In genomic region chr17:29648005-29648404, GRCh38 we compare ENCODE assay signal across 18 cellular contexts. TPM values are rescaled to one million over a fixed set of nuclear protein-coding genes. Genes with fewer than 3 reads are reported as not detected.
DNase-seq lines count a peak whose midpoint lies in the region; ATAC-seq, FAIRE-seq and TF ChIP-seq lines count a peak whose summit lies in the region.
"Had no signal": no experiment of that assay in that cellular context is flagged by ENCODE, and none has a peak within 500 bp of the region (broad histone marks: within the 10 kb centered on the region; RNA-seq: fewer than 3 reads in every experiment).

No MANE protein-coding gene starts in this region.

- DNase-seq in activated naive CD8-positive, alpha-beta T cell treated with anti-CD3 and anti-CD28 coated beads, Interleukin-2, amount 50 U/mL, for 24 hours: no peak
- DNase-seq in activated B cell treated with CpG ODN at 0.5 μM for 24 hours (no peak), trophoblast cell (peak; percentile 50 to 54), H54 (ENCODE audit: insufficient read length, low spot score) (no peak)
- no peak for DNase-seq in stimulated activated naive B cell treated with anti-CD40 and anti-IgM and Interleukin-4, amounts not matched to agents 10 μg/mL and 1 μg/mL and 100 μg/mL, for 72 hours
- DNase-seq in effector memory CD4-positive, alpha-beta T cell: no peak
- DNase-seq: ACHN, DMS79, IMR-90, Karpas-422, NCI-H1417 treated with DMSO at 0.1 percent for 48 hours, NCI-H187 treated with DMSO at 0.1 percent for 48 hours, NCI-H2227 treated with DMSO at 0.1 percent for 48 hours, NCI-H524 treated with DMSO at 0.1 percent for 48 hours had no signal

- POLR2A ChIA-PET in activated B cell treated with CpG ODN at 0.5 μM for 24 hours (lab: Charles Lee): interaction anchor here (0.8 to 1.1 kb wide), 2 partner anchors 9 to 113 kb away, joined by 4 to 7 read pairs; no protein-coding TSS in a partner anchor

- H3K36me3 Mint-ChIP-seq in activated naive CD8-positive, alpha-beta T cell: peaks cover 7% of the 10 kb centered on the region
- H3K36me3 Mint-ChIP-seq in activated naive CD8-positive, alpha-beta T cell treated with anti-CD3 and anti-CD28 coated beads, Interleukin-2, amount 50 U/mL, for 24 hours (ENCODE audit: low read depth): peaks cover 25% of the 10 kb centered on the region
- H3K36me3 Mint-ChIP-seq in activated B cell treated with CpG ODN at 0.5 μM for 24 hours (ENCODE audit: low read depth): peaks cover 69% of the 10 kb centered on the region
- peaks cover 22 to 59% of the 10 kb centered on the region in 2 donors for H3K36me3 Mint-ChIP-seq in stimulated activated naive B cell treated with anti-CD40 and anti-IgM and Interleukin-4, amounts not matched to agents 10 μg/mL and 1 μg/mL and 100 μg/mL, for 72 hours

- H3K18ac ChIP-seq in trophoblast cell (ENCODE audit: low read length): no peak overlapping the region

- no peak overlapping the region for H2BK120ac ChIP-seq in trophoblast cell (ENCODE audit: insufficient read depth, low read length, poor library complexity)

- H3K9ac ChIP-seq in trophoblast cell (ENCODE audit: low read length): no peak overlapping the region

- H3K23ac ChIP-seq in trophoblast cell (ENCODE audit: low read length): no peak overlapping the region

- H2AK5ac ChIP-seq in trophoblast cell (ENCODE audit: low read length): no peak overlapping the region

- no peak for ATAC-seq in activated naive CD8-positive, alpha-beta T cell treated with anti-CD3 and anti-CD28 coated beads, Interleukin-2, amount 50 U/mL, for 24 hours
- no peak for ATAC-seq in activated B cell treated with CpG ODN at 0.5 μM for 24 hours (ENCODE audit: low read depth)
- ATAC-seq in stimulated activated naive B cell treated with anti-CD40 and anti-IgM and Interleukin-4, amounts not matched to agents 10 μg/mL and 1 μg/mL and 100 μg/mL, for 72 hours (replicated peaks): no peak

- H3K14ac ChIP-seq in trophoblast cell (ENCODE audit: low read length): no peak overlapping the region

- H3K4me3 ChIP-seq in trophoblast cell (ENCODE audit: low read depth, low read length): no peak overlapping the region
- no peak overlapping the region for H3K4me3 ChIP-seq in effector memory CD4-positive, alpha-beta T cell (ENCODE audit: insufficient read depth, low read depth, low read length, poor library complexity, severe bottlenecking)
- H3K4me3 ChIP-seq: HAP-1 had no signal

- no peaks in the 10 kb centered on the region for H3K79me2 ChIP-seq in trophoblast cell (ENCODE audit: control insufficient read depth, insufficient read depth, low read length, poor library complexity)

- no peak overlapping the region for H4K8ac ChIP-seq in trophoblast cell (ENCODE audit: low read depth, low read length)

- H2BK12ac ChIP-seq in trophoblast cell (ENCODE audit: low read length): no peak overlapping the region

- WGBS in trophoblast cell (ENCODE audit: extremely low coverage, insufficient coverage, insufficient read length): no CpG with 5 or more reads among the region's 5 CpGs

- no peak overlapping the region for H2BK5ac ChIP-seq in trophoblast cell (ENCODE audit: low read depth, low read length, poor library complexity)

- H3K9me3 ChIP-seq in trophoblast cell (ENCODE audit: insufficient read depth, low read depth, low read length): no peaks in the 10 kb centered on the region
- no peaks in the 10 kb centered on the region for H3K9me3 ChIP-seq in effector memory CD4-positive, alpha-beta T cell (ENCODE audit: control insufficient read depth, low read length)
- H3K9me3 ChIP-seq: HAP-1 had no signal

- H3K27ac ChIP-seq in trophoblast cell (ENCODE audit: low read depth, low read length): no peak overlapping the region
- H3K27ac ChIP-seq in effector memory CD4-positive, alpha-beta T cell (ENCODE audit: insufficient read depth, low read length, poor library complexity, severe bottlenecking): no peak overlapping the region
- H3K27ac ChIP-seq: C4-2B had no signal

- no peak for TF ChIP-seq CTCF in activated B cell treated with CpG ODN at 0.5 μM for 24 hours (IDR thresholded peaks at IDR 0.05)

- peaks cover 3 to 5% of the 10 kb centered on the region in 2 experiments for H3K4me1 ChIP-seq in trophoblast cell (ENCODE audit: control insufficient read depth in 1 of 2, insufficient read depth in 2 of 2, low read length in 2 of 2)
- H3K4me1 ChIP-seq in effector memory CD4-positive, alpha-beta T cell (ENCODE audit: control insufficient read depth, insufficient read depth, low read length, poor library complexity, severe bottlenecking): no peaks in the 10 kb centered on the region
- H3K4me1 ChIP-seq: HAP-1 had no signal

- H4K91ac ChIP-seq in trophoblast cell (ENCODE audit: low read depth, low read length): no peak overlapping the region

- H4K12ac ChIP-seq in trophoblast cell (ENCODE audit: low read depth, low read length): no peak overlapping the region

- CTCF ChIA-PET in activated B cell treated with CpG ODN at 0.5 μM for 24 hours (lab: Charles Lee): interaction anchor here (1.0 kb wide), 1 partner anchor 131 kb away, joined by 4 read pairs; no protein-coding TSS in a partner anchor

- H3K4me2 ChIP-seq in trophoblast cell (ENCODE audit: low read length): no peak overlapping the region

- TF ChIP-seq POLR2A in H54 (IDR thresholded peaks at IDR 0.05; ENCODE audit: low read depth, low read length): no peak

- no peaks in the 10 kb centered on the region for H3K9me3 Mint-ChIP-seq in activated naive CD8-positive, alpha-beta T cell (ENCODE audit: low read depth)
- H3K9me3 Mint-ChIP-seq in activated naive CD8-positive, alpha-beta T cell treated with anti-CD3 and anti-CD28 coated beads, Interleukin-2, amount 50 U/mL, for 24 hours: no peaks in the 10 kb centered on the region
- H3K9me3 Mint-ChIP-seq in activated B cell treated with CpG ODN at 0.5 μM for 24 hours: no peaks in the 10 kb centered on the region
- H3K9me3 Mint-ChIP-seq in stimulated activated naive B cell treated with anti-CD40 and anti-IgM and Interleukin-4, amounts not matched to agents 10 μg/mL and 1 μg/mL and 100 μg/mL, for 72 hours: no peaks in the 10 kb centered on the region

- no peaks in the 10 kb centered on the region for H3K27me3 ChIP-seq in trophoblast cell (ENCODE audit: insufficient read depth, low read length)
- no peaks in the 10 kb centered on the region for H3K27me3 ChIP-seq in effector memory CD4-positive, alpha-beta T cell (replicated peaks; ENCODE audit: control insufficient read depth, insufficient read depth, low read length, poor library complexity, severe bottlenecking)

- FAIRE-seq in H54 (lab: Jason Lieb, UNC): no peak
- FAIRE-seq: HTR-8/SVneo had no signal

- peaks cover 2% of the 10 kb centered on the region for H3K79me1 ChIP-seq in trophoblast cell (ENCODE audit: low read length)

- peaks cover 7 to 12% of the 10 kb centered on the region in 2 experiments for H3K36me3 ChIP-seq in trophoblast cell (ENCODE audit: control insufficient read depth in 1 of 2, insufficient read depth in 2 of 2, low read length in 2 of 2)
- peaks cover 58% of the 10 kb centered on the region for H3K36me3 ChIP-seq in effector memory CD4-positive, alpha-beta T cell (ENCODE audit: control insufficient read depth, insufficient read depth, low read length)
- H3K36me3 ChIP-seq: HAP-1 had no signal

- peak overlapping the region; percentile 58 for H3K27ac Mint-ChIP-seq in activated naive CD8-positive, alpha-beta T cell
- no peak overlapping the region for H3K27ac Mint-ChIP-seq in activated naive CD8-positive, alpha-beta T cell treated with anti-CD3 and anti-CD28 coated beads, Interleukin-2, amount 50 U/mL, for 24 hours
- H3K27ac Mint-ChIP-seq in activated B cell treated with CpG ODN at 0.5 μM for 24 hours: peak overlapping the region; percentile 26
- H3K27ac Mint-ChIP-seq in stimulated activated naive B cell treated with anti-CD40 and anti-IgM and Interleukin-4, amounts not matched to agents 10 μg/mL and 1 μg/mL and 100 μg/mL, for 72 hours: no peak overlapping the region

- H2AFZ ChIP-seq in trophoblast cell (ENCODE audit: insufficient read depth, low read length, poor library complexity): no peak overlapping the region

- no peak overlapping the region for H3K4me3 Mint-ChIP-seq in activated naive CD8-positive, alpha-beta T cell
- no peak overlapping the region for H3K4me3 Mint-ChIP-seq in activated naive CD8-positive, alpha-beta T cell treated with anti-CD3 and anti-CD28 coated beads, Interleukin-2, amount 50 U/mL, for 24 hours
- no peak overlapping the region for H3K4me3 Mint-ChIP-seq in activated B cell treated with CpG ODN at 0.5 μM for 24 hours
- no peak overlapping the region for H3K4me3 Mint-ChIP-seq in stimulated activated naive B cell treated with anti-CD40 and anti-IgM and Interleukin-4, amounts not matched to agents 10 μg/mL and 1 μg/mL and 100 μg/mL, for 72 hours

- peaks cover 2% of the 10 kb centered on the region for H3K4me1 Mint-ChIP-seq in activated naive CD8-positive, alpha-beta T cell (ENCODE audit: low read depth)
- peaks cover 21% of the 10 kb centered on the region for H3K4me1 Mint-ChIP-seq in activated naive CD8-positive, alpha-beta T cell treated with anti-CD3 and anti-CD28 coated beads, Interleukin-2, amount 50 U/mL, for 24 hours
- H3K4me1 Mint-ChIP-seq in activated B cell treated with CpG ODN at 0.5 μM for 24 hours: peaks cover 4% of the 10 kb centered on the region
- H3K4me1 Mint-ChIP-seq in stimulated activated naive B cell treated with anti-CD40 and anti-IgM and Interleukin-4, amounts not matched to agents 10 μg/mL and 1 μg/mL and 100 μg/mL, for 72 hours: peaks cover 16 to 19% of the 10 kb centered on the region in 2 donors

- no peaks in the 10 kb centered on the region for H3K27me3 Mint-ChIP-seq in activated naive CD8-positive, alpha-beta T cell
- H3K27me3 Mint-ChIP-seq in activated naive CD8-positive, alpha-beta T cell treated with anti-CD3 and anti-CD28 coated beads, Interleukin-2, amount 50 U/mL, for 24 hours: no peaks in the 10 kb centered on the region
- H3K27me3 Mint-ChIP-seq in activated B cell treated with CpG ODN at 0.5 μM for 24 hours: no peaks in the 10 kb centered on the region
- no peaks in the 10 kb centered on the region for H3K27me3 Mint-ChIP-seq in stimulated activated naive B cell treated with anti-CD40 and anti-IgM and Interleukin-4, amounts not matched to agents 10 μg/mL and 1 μg/mL and 100 μg/mL, for 72 hours

- no peak overlapping the region for H3K4ac ChIP-seq in trophoblast cell (ENCODE audit: low read depth, low read length)

- intact Hi-C loops in activated B cell treated with CpG ODN at 0.5 μM for 24 hours (cut with micrococcal nuclease): no loop called here

RNA-seq across cellular contexts. Expression of gene CORO6, which starts 25.3 kb away (rescaled TPM):
- total RNA-seq in activated B cell treated with CpG ODN at 0.5 μM for 24 hours: 4.1 and 5.1 TPM in 2 replicates
- polyA plus RNA-seq in trophoblast cell (2013): 10.5 and 11.5 TPM in 2 replicates

RNA-seq across cellular contexts. Expression of gene ANKRD13B, which starts 55.1 kb away (rescaled TPM):
- total RNA-seq in activated B cell treated with CpG ODN at 0.5 μM for 24 hours: 3.5 and 5.2 TPM in 2 replicates
- 1.6 and 1.9 TPM in 2 replicates for polyA plus RNA-seq in trophoblast cell (2013)

RNA-seq across cellular contexts. Expression of gene GIT1, which starts 58.6 kb away (rescaled TPM):
- total RNA-seq in activated B cell treated with CpG ODN at 0.5 μM for 24 hours: 41.7 and 45.3 TPM in 2 replicates
- polyA plus RNA-seq in trophoblast cell (2013): 33.6 and 35.0 TPM in 2 replicates

Comparison
In these comparisons a context has a peak if more than half of its experiments do, and no peak if none do; other contexts are left out.
1. H3K27ac Mint-ChIP-seq: peak in activated naive CD8-positive, alpha-beta T cell (single experiment) and activated B cell treated with CpG ODN at 0.5 μM for 24 hours (single experiment); none in activated naive CD8-positive, alpha-beta T cell treated with anti-CD3 and anti-CD28 coated beads, Interleukin-2, amount 50 U/mL, for 24 hours (single experiment) and stimulated activated naive B cell treated with anti-CD40 and anti-IgM and Interleukin-4, amounts not matched to agents 10 μg/mL and 1 μg/mL and 100 μg/mL, for 72 hours (single experiment).
2. DNase-seq: peak in trophoblast cell (2 of 2); none in activated naive CD8-positive, alpha-beta T cell treated with anti-CD3 and anti-CD28 coated beads, Interleukin-2, amount 50 U/mL, for 24 hours (single experiment), activated B cell treated with CpG ODN at 0.5 μM for 24 hours (single experiment), H54 (single experiment), stimulated activated naive B cell treated with anti-CD40 and anti-IgM and Interleukin-4, amounts not matched to agents 10 μg/mL and 1 μg/mL and 100 μg/mL, for 72 hours (single experiment) and effector memory CD4-positive, alpha-beta T cell (0 of 3).